ENCODE assay signal across 8 cellular contexts in the genomic region with DNA sequence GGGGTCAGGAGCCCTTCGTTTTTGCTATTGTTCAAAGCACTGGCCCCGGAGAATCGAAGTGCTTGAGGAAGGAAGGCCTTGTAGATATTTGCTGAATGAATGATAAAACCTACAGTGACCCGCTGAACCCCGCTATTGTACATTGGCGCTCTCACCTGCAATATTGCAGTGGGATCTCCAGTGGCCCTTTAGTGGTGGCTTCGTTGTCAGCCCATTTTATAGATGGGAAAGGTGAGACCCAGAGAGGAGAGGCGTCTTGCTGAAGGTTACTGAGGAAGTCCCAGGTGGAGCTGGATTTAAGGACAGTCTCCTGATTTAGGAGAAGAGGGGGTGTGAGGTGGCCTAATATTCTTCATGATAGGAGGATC. TPM values are rescaled to one million over a fixed set of nuclear protein-coding genes. Genes with fewer than 3 reads are reported as not detected.
DNase-seq lines count a peak whose midpoint lies in the region; ATAC-seq and TF ChIP-seq lines count a peak whose summit lies in the region.

No MANE protein-coding gene starts in this region.

- H2AFZ ChIP-seq in SK-N-SH (ENCODE audit: low read depth): peak overlapping the region; percentile 90; the same call in 1 of the 2 replicates

- H3K36me3 Mint-ChIP-seq in activated T-helper 17 cell treated with anti-CD3 and anti-CD28 coated beads, Interleukin-2, amount 50 U/mL, for 72 hours (ENCODE audit: low read depth): no peaks in the 10 kb centered on the region
- no peaks in the 10 kb centered on the region for H3K36me3 Mint-ChIP-seq in immature natural killer cell

- no peaks in the 10 kb centered on the region for H3K9me3 Mint-ChIP-seq in activated T-helper 17 cell treated with anti-CD3 and anti-CD28 coated beads, Interleukin-2, amount 50 U/mL, for 72 hours
- H3K9me3 Mint-ChIP-seq in immature natural killer cell: no peaks in the 10 kb centered on the region
- H3K9me3 Mint-ChIP-seq in stimulated activated naive CD8-positive, alpha-beta T cell treated with anti-CD3 and anti-CD28 coated beads, Interleukin-15, amount 100 ng/mL, for 72 hours: no peaks in the 10 kb centered on the region

- no peak for TF ChIP-seq RAD21 in SK-N-SH (IDR thresholded peaks at IDR 0.05; ENCODE audit: low read length)

- no peak overlapping the region; a peak in 1 of 4 replicates for H3K27ac ChIP-seq in SK-N-SH (ENCODE audit: low read depth in 2 of 2, low read length in 1 of 2)

- H3K79me2 ChIP-seq in SK-N-SH (ENCODE audit: insufficient read depth): peaks cover 54% of the 10 kb centered on the region

- no peak for ATAC-seq in SK-N-SH treated with all-trans-retinoic acid at 6 μM for 48 hours
- ATAC-seq in activated T-helper 17 cell treated with anti-CD3 and anti-CD28 coated beads, Interleukin-2, amount 50 U/mL, for 72 hours (replicated peaks): no peak
- peak; percentile 8 for ATAC-seq in stimulated activated naive CD8-positive, alpha-beta T cell treated with anti-CD3 and anti-CD28 coated beads, Interleukin-15, amount 100 ng/mL, for 72 hours
- ATAC-seq in GM18870 (IDR thresholded peaks at IDR 0.05; ENCODE audit: unreplicated experiment): no peak

- peaks cover 5% of the 10 kb centered on the region for H3K4me1 Mint-ChIP-seq in activated T-helper 17 cell treated with anti-CD3 and anti-CD28 coated beads, Interleukin-2, amount 50 U/mL, for 72 hours
- peaks cover 5 to 7% of the 10 kb centered on the region in 2 donors for H3K4me1 Mint-ChIP-seq in immature natural killer cell
- peaks cover 19% of the 10 kb centered on the region for H3K4me1 Mint-ChIP-seq in stimulated activated naive CD8-positive, alpha-beta T cell treated with anti-CD3 and anti-CD28 coated beads, Interleukin-15, amount 100 ng/mL, for 72 hours

- WGBS in SK-N-SH (ENCODE audit: low lambda C conversion rate): 35% methylated on average over 8 of the region's 8 CpGs

- TF ChIP-seq EP300 in SK-N-SH (IDR thresholded peaks at IDR 0.05; ENCODE audit: borderline replicate concordance in 1 of 2, low read depth in 1 of 2, low read length in 1 of 2): no peak

- peak overlapping the region; percentile 87 for H3K4me2 ChIP-seq in SK-N-SH

- no peak overlapping the region for H3K27ac Mint-ChIP-seq in activated T-helper 17 cell treated with anti-CD3 and anti-CD28 coated beads, Interleukin-2, amount 50 U/mL, for 72 hours
- H3K27ac Mint-ChIP-seq in immature natural killer cell: no peak overlapping the region
- H3K27ac Mint-ChIP-seq in stimulated activated naive CD8-positive, alpha-beta T cell treated with anti-CD3 and anti-CD28 coated beads, Interleukin-15, amount 100 ng/mL, for 72 hours: peak overlapping the region in 1 of 2 donors; percentile 54

- H3K9ac ChIP-seq in SK-N-SH: peak overlapping the region; percentile 84

- TF ChIP-seq CTCF in SK-N-SH (IDR thresholded peaks at IDR 0.05): no peak

- H3K36me3 ChIP-seq in SK-N-SH (replicated peaks in 1 of 2; ENCODE audit: control insufficient read depth in 1 of 2, insufficient read depth in 2 of 2, low read length in 1 of 2): peaks cover 0 to 3% of the 10 kb centered on the region in 2 experiments

- H3K27me3 Mint-ChIP-seq in activated T-helper 17 cell treated with anti-CD3 and anti-CD28 coated beads, Interleukin-2, amount 50 U/mL, for 72 hours: peaks cover 3% of the 10 kb centered on the region
- H3K27me3 Mint-ChIP-seq in immature natural killer cell (ENCODE audit: low read depth in 3 of 3): peaks cover 0 to 14% (median 10%) of the 10 kb centered on the region in 3 donors
- peaks cover 27% of the 10 kb centered on the region for H3K27me3 Mint-ChIP-seq in stimulated activated naive CD8-positive, alpha-beta T cell treated with anti-CD3 and anti-CD28 coated beads, Interleukin-15, amount 100 ng/mL, for 72 hours

- H3F3A ChIP-seq in SK-N-SH (replicated peaks; ENCODE audit: insufficient read depth): peaks cover 5% of the 10 kb centered on the region

- peak overlapping the region; percentile 85 to 94 for H3K4me3 ChIP-seq in SK-N-SH (ENCODE audit: low read depth in 2 of 2, low read length in 1 of 2)

- no peaks in the 10 kb centered on the region for H3K9me3 ChIP-seq in SK-N-SH

- CTCF ChIA-PET in SK-N-SH (lab: Yijun Ruan, JAX): interaction anchor here (0.6 to 24.1 kb wide), 34 partner anchors 11 to 301 kb away, joined by 3 to 1118 read pairs (median 5); partner anchors contain the start of genes ARL2, DPF2, POLA2 and ZNRD2

- H3K27me3 ChIP-seq in SK-N-SH (ENCODE audit: insufficient read depth): no peaks in the 10 kb centered on the region

- peak overlapping the region; percentile 61 for H3K4me3 Mint-ChIP-seq in activated T-helper 17 cell treated with anti-CD3 and anti-CD28 coated beads, Interleukin-2, amount 50 U/mL, for 72 hours
- H3K4me3 Mint-ChIP-seq in immature natural killer cell: peak overlapping the region; percentile 69 to 78 (median 73)
- peak overlapping the region; percentile 82 to 84 for H3K4me3 Mint-ChIP-seq in stimulated activated naive CD8-positive, alpha-beta T cell treated with anti-CD3 and anti-CD28 coated beads, Interleukin-15, amount 100 ng/mL, for 72 hours

- H4K20me1 ChIP-seq in SK-N-SH (ENCODE audit: insufficient read depth): peaks cover 31% of the 10 kb centered on the region

- peaks cover 20 to 28% of the 10 kb centered on the region in 2 experiments; a peak in 2 of 4 replicates for H3K4me1 ChIP-seq in SK-N-SH (ENCODE audit: control insufficient read depth in 1 of 2, insufficient read depth in 2 of 2, low read depth in 1 of 2, low read length in 1 of 2)

- POLR2A ChIA-PET in SK-N-SH (lab: Yijun Ruan, JAX): interaction anchor here (0.6 to 2.4 kb wide), 11 partner anchors 12 to 90 kb away, joined by 3 to 26 read pairs (median 4); partner anchors contain the start of genes DPF2 and POLA2

- no peaks in the 10 kb centered on the region for H3K9me2 ChIP-seq in SK-N-SH

- DNase-seq in SK-N-SH (no peak), immature natural killer cell (no peak), amygdala (lab: John Stamatoyannopoulos, UW) (no peak), D341Med (ENCODE audit: low spot score) (no peak)
- no peak for DNase-seq in stimulated activated naive CD8-positive, alpha-beta T cell treated with anti-CD3 and anti-CD28 coated beads, Interleukin-15, amount 100 ng/mL, for 72 hours

TF ChIP-seq in SK-N-SH, 30 proteins besides CTCF, POLR2A, EP300 and RAD21 (continues in another document):
- TF ChIP-seq JUND (IDR thresholded peaks at IDR 0.05) (no peak), MEF2A (IDR thresholded peaks at IDR 0.05; ENCODE audit: borderline replicate concordance, low read depth) (no peak), NRF1 (IDR thresholded peaks at IDR 0.05; ENCODE audit: low read depth, low read length) (no peak), RXRA (IDR thresholded peaks at IDR 0.05; ENCODE audit: borderline replicate concordance, low read depth) (no peak), NFIC (IDR thresholded peaks at IDR 0.05; ENCODE audit: borderline replicate concordance) (no peak), YY1 (IDR thresholded peaks at IDR 0.05; ENCODE audit: low read depth) (no peak), FOXJ3 (CRISPR knock-in tag; IDR thresholded peaks at IDR 0.05) (no peak)

TF ChIP-seq in SK-N-SH treated with all-trans-retinoic acid at 6 μM for 48 hours, 23 proteins besides CTCF, POLR2A, EP300 and RAD21 (continues in another document):
- TF ChIP-seq PPARA (CRISPR knock-in tag; IDR thresholded peaks at IDR 0.05; ENCODE audit: borderline replicate concordance): no peak
- TF ChIP-seq RARB (CRISPR knock-in tag; IDR thresholded peaks at IDR 0.05): no peak
- TF ChIP-seq ESRRG (CRISPR knock-in tag; IDR thresholded peaks at IDR 0.05): no peak
- TF ChIP-seq OSR1 (CRISPR knock-in tag; IDR thresholded peaks at IDR 0.05): no peak
- TF ChIP-seq TCF4 (CRISPR knock-in tag; IDR thresholded peaks at IDR 0.05; ENCODE audit: borderline replicate concordance): no peak

RNA-seq across cellular contexts. Expression of gene CDC42EP2, which starts 1.2 kb away (rescaled TPM):
- polyA plus RNA-seq in SK-N-SH (2012; rRNA removed): 5.1 and 8.1 TPM in 2 replicates
- 2.5 and 4.1 TPM in 2 replicates for polyA plus RNA-seq in SK-N-SH (2012; cell fraction: cytosol; rRNA removed)
- polyA plus RNA-seq in SK-N-SH (2012; cell fraction: nucleus; rRNA removed): 5.6 and 7.7 TPM in 2 replicates
- total RNA-seq in activated T-helper 17 cell treated with anti-CD3 and anti-CD28 coated beads, Interleukin-2, amount 50 U/mL, for 72 hours: 1 to 10 TPM in 1 of 2 donors, under 1 TPM in 1; 0.73 to 2.0 TPM
- not detected for polyA plus RNA-seq in immature natural killer cell

RNA-seq across cellular contexts. Expression of gene DPF2, which starts 17.8 kb away (rescaled TPM):
- polyA plus RNA-seq in SK-N-SH (2012; rRNA removed) (29.6 and 44.9 TPM in 2 replicates), immature natural killer cell (10 to 100 TPM; 44.9 to 63.5 (median 53.9) TPM)
- 32.6 and 36.7 TPM in 2 replicates for polyA plus RNA-seq in SK-N-SH (2012; cell fraction: cytosol; rRNA removed)
- polyA plus RNA-seq in SK-N-SH (2012; cell fraction: nucleus; rRNA removed): 71.8 and 81.4 TPM in 2 replicates
- total RNA-seq in activated T-helper 17 cell treated with anti-CD3 and anti-CD28 coated beads, Interleukin-2, amount 50 U/mL, for 72 hours: 10 to 100 TPM; 66.0 to 89.5 TPM

RNA-seq across cellular contexts. Expression of gene TIGD3, which starts 38.7 kb away (rescaled TPM):
- polyA plus RNA-seq in SK-N-SH (2012; rRNA removed): 0.34 and 0.41 TPM in 2 replicates
- polyA plus RNA-seq in SK-N-SH (2012; cell fraction: cytosol; rRNA removed): 0.19 and 0.41 TPM in 2 replicates
- polyA plus RNA-seq in SK-N-SH (2012; cell fraction: nucleus; rRNA removed): 0.75 and 0.92 TPM in 2 replicates
- 1 to 10 TPM in 1 of 2 donors, under 1 TPM in 1; 0.95 to 1.5 TPM for total RNA-seq in activated T-helper 17 cell treated with anti-CD3 and anti-CD28 coated beads, Interleukin-2, amount 50 U/mL, for 72 hours
- polyA plus RNA-seq in immature natural killer cell: 1 to 10 TPM in 1 of 3 donors, under 1 TPM in 2; 0.90 to 1.2 (median 0.90) TPM

RNA-seq across cellular contexts. Expression of gene POLA2, which starts 54.1 kb away (rescaled TPM):
- polyA plus RNA-seq in SK-N-SH (2012; rRNA removed) (18.4 and 19.4 TPM in 2 replicates), immature natural killer cell (10 to 100 TPM; 10.1 to 11.8 (median 11.8) TPM)
- 10.1 and 12.1 TPM in 2 replicates for polyA plus RNA-seq in SK-N-SH (2012; cell fraction: cytosol; rRNA removed)
- 26.0 and 41.1 TPM in 2 replicates for polyA plus RNA-seq in SK-N-SH (2012; cell fraction: nucleus; rRNA removed)
- total RNA-seq in activated T-helper 17 cell treated with anti-CD3 and anti-CD28 coated beads, Interleukin-2, amount 50 U/mL, for 72 hours: 10 to 100 TPM; 54.6 to 64.1 TPM
